Comparison of ENCODE assay signal across 19 cellular contexts in the genomic region with DNA sequence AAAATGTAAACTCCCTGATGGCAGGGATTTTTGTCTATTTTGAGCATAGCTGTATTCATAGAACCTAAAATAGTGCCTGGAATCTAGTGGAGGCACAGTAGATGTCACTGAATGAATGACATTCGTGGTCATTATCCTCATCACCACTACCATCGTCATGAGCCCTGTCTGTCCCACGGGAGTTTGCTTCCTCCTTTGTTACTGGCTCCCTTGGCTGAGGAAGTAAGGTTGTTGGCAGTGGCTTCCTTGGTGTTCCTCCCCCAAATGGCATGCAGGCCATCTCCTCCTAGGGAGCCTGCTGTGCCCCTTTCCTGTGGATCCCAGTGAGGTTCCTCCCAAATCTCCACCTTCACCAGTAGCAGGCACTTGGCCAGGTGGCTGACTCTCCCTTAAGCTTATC.
DNase-seq lines count a peak whose midpoint lies in the region; ATAC-seq and TF ChIP-seq lines count a peak whose summit lies in the region.
"Had no signal": no experiment of that assay in that cellular context is flagged by ENCODE, and none has a peak within 500 bp of the region (broad histone marks: within the 10 kb centered on the region; RNA-seq: fewer than 3 reads in every experiment).

No MANE protein-coding gene starts in this region.

- CTCF ChIA-PET in activated CD4-positive, alpha-beta T cell treated with anti-CD3 and anti-CD28 coated beads for 36 hours (lab: Charles Lee): interaction anchor here (1.8 kb wide), 1 partner anchor 85 kb away, joined by 6 read pairs; no protein-coding TSS in a partner anchor

- no peak overlapping the region for H3K4me3 ChIP-seq in neuronal stem cell (ENCODE audit: low read length in 2 of 2)
- H3K4me3 ChIP-seq: GM12878 had no signal

- peak overlapping the region; percentile 21 for H2BK120ac ChIP-seq in neuronal stem cell (ENCODE audit: low read depth, low read length)

- H4K8ac ChIP-seq in neuronal stem cell (ENCODE audit: low read depth, low read length): no peak overlapping the region

- peak overlapping the region; percentile 87 for H2BK12ac ChIP-seq in neuronal stem cell (ENCODE audit: low read length)

- no peak overlapping the region for H2BK5ac ChIP-seq in neuronal stem cell (ENCODE audit: low read length)

- no peaks in the 10 kb centered on the region for H3K27me3 ChIP-seq in neuronal stem cell (ENCODE audit: control insufficient read depth in 3 of 3, insufficient read depth in 3 of 3, low read depth in 1 of 3, low read length in 3 of 3)

- no peak overlapping the region for H4K91ac ChIP-seq in neuronal stem cell (ENCODE audit: low read depth, low read length, poor library complexity)

- H3K27ac Mint-ChIP-seq in brain: peak overlapping the region in 4 of 5 experiments; percentile 64 to 98 (median 92)
- no peak overlapping the region for H3K27ac Mint-ChIP-seq in activated CD4-positive, alpha-beta T cell treated with anti-CD3 and anti-CD28 coated beads for 36 hours
- H3K27ac Mint-ChIP-seq: CD14-positive monocyte had no signal

- DNase-seq in CMK (ENCODE audit: low read depth) (peak; percentile 15), NCI-H69 (lab: John Stamatoyannopoulos, UW) (peak; percentile 50), neuronal stem cell (ENCODE audit: low spot score) (no peak), putamen (ENCODE audit: low spot score) (no peak)
- DNase-seq in activated naive CD4-positive, alpha-beta T cell treated with Interleukin-2 at 50 U/mL for 16 hours: no peak
- DNase-seq in activated CD4-positive, alpha-beta T cell treated with anti-CD3 and anti-CD28 coated beads for 36 hours: no peak
- DNase-seq: ACHN, Caco-2, GOT3, NCI-H1417, NCI-H187 treated with DMSO at 0.1 percent for 48 hours, NCI-H2227 treated with DMSO at 0.1 percent for 48 hours, NCI-H524, PC-3, RPMI8226, SIG-M5 had no signal

- H3K27ac ChIP-seq in neuronal stem cell (replicated peaks; ENCODE audit: low read length): no peak overlapping the region

- H3K36me3 Mint-ChIP-seq in brain: peaks cover 4% of the 10 kb centered on the region
- no peaks in the 10 kb centered on the region for H3K36me3 Mint-ChIP-seq in activated CD4-positive, alpha-beta T cell treated with anti-CD3 and anti-CD28 coated beads for 36 hours (ENCODE audit: low read depth)
- H3K36me3 Mint-ChIP-seq: CD14-positive monocyte had no signal

- no peaks in the 10 kb centered on the region for H3K79me1 ChIP-seq in neuronal stem cell (ENCODE audit: low read depth, low read length)

- H3K14ac ChIP-seq in neuronal stem cell (ENCODE audit: low read length): no peak overlapping the region

- H3K4ac ChIP-seq in neuronal stem cell (ENCODE audit: low read length): no peak overlapping the region

- H3K36me3 ChIP-seq in neuronal stem cell (replicated peaks in 1 of 2; ENCODE audit: control insufficient read depth in 2 of 2, insufficient read depth in 2 of 2, low read length in 2 of 2): no peaks in the 10 kb centered on the region

- no peaks in the 10 kb centered on the region for H3K9me3 ChIP-seq in neuronal stem cell (replicated peaks in 1 of 2; ENCODE audit: control insufficient read depth in 2 of 2, insufficient read depth in 1 of 2, low read depth in 1 of 2, low read length in 2 of 2)
- H3K9me3 ChIP-seq: Caco-2 had no signal

- WGBS in neuronal stem cell (ENCODE audit: extremely low coverage in 2 of 2, insufficient read length in 2 of 2, insufficient replicate concordance in 1 of 2), 2 donors: no CpG with 5 or more reads among the region's 3 CpGs

- H3K4me2 ChIP-seq in neuronal stem cell (ENCODE audit: insufficient read depth, low read length, poor library complexity, severe bottlenecking): no peak overlapping the region

- H3K4me3 Mint-ChIP-seq in brain: peak overlapping the region in 1 of 5 experiments; percentile 35
- no peak overlapping the region for H3K4me3 Mint-ChIP-seq in activated CD4-positive, alpha-beta T cell treated with anti-CD3 and anti-CD28 coated beads for 36 hours
- H3K4me3 Mint-ChIP-seq: CD14-positive monocyte had no signal

- H3K9me3 Mint-ChIP-seq in brain: peaks cover 0 to 3% (median 0%) of the 10 kb centered on the region in 5 experiments
- H3K9me3 Mint-ChIP-seq in activated CD4-positive, alpha-beta T cell treated with anti-CD3 and anti-CD28 coated beads for 36 hours (ENCODE audit: low read depth): no peaks in the 10 kb centered on the region

- H3K9ac ChIP-seq in neuronal stem cell (ENCODE audit: low read depth, low read length, poor library complexity): no peak overlapping the region

- intact Hi-C loops in activated CD4-positive, alpha-beta T cell treated with anti-CD3 and anti-CD28 coated beads for 36 hours (cut with DNase I, micrococcal nuclease): no loop called here

- TF ChIP-seq CTCF in brain (conservative IDR thresholded peaks at IDR 0.05): no peak

- no peak for ATAC-seq in activated CD4-positive, alpha-beta T cell treated with anti-CD3 and anti-CD28 coated beads for 36 hours
- ATAC-seq: GM12878, PC-3 had no signal

- peaks cover 76% of the 10 kb centered on the region for H3K4me1 Mint-ChIP-seq in brain
- H3K4me1 Mint-ChIP-seq in activated CD4-positive, alpha-beta T cell treated with anti-CD3 and anti-CD28 coated beads for 36 hours: no peaks in the 10 kb centered on the region
- H3K4me1 Mint-ChIP-seq: CD14-positive monocyte had no signal

- POLR2A ChIA-PET in activated CD4-positive, alpha-beta T cell treated with anti-CD3 and anti-CD28 coated beads for 36 hours (lab: Charles Lee): no interaction called here

- peaks cover 8% of the 10 kb centered on the region for H3K27me3 Mint-ChIP-seq in brain
- H3K27me3 Mint-ChIP-seq in activated CD4-positive, alpha-beta T cell treated with anti-CD3 and anti-CD28 coated beads for 36 hours: no peaks in the 10 kb centered on the region

- H2AFZ ChIP-seq in neuronal stem cell (ENCODE audit: low read length): no peak overlapping the region

- H3K18ac ChIP-seq in neuronal stem cell (ENCODE audit: low read length): peak overlapping the region; percentile 31

- no peak overlapping the region for H3K23ac ChIP-seq in neuronal stem cell (ENCODE audit: low read depth, low read length, poor library complexity)

- peak overlapping the region; percentile 65 for H2BK15ac ChIP-seq in neuronal stem cell (ENCODE audit: low read length)

- no peak overlapping the region for H2AK5ac ChIP-seq in neuronal stem cell (ENCODE audit: low read depth, low read length)

- peaks cover 31 to 36% of the 10 kb centered on the region in 2 donors for H3K4me1 ChIP-seq in neuronal stem cell (ENCODE audit: control insufficient read depth in 2 of 2, insufficient read depth in 1 of 2, low read depth in 1 of 2, low read length in 2 of 2)

Comparison
In these comparisons a context has a peak if more than half of its experiments do, and no peak if none do; other contexts are left out.
1. DNase-seq: peak in CMK (single experiment) and NCI-H69 (single experiment); none in neuronal stem cell (single experiment), putamen (single experiment), activated naive CD4-positive, alpha-beta T cell treated with Interleukin-2 at 50 U/mL for 16 hours (single experiment) and activated CD4-positive, alpha-beta T cell treated with anti-CD3 and anti-CD28 coated beads for 36 hours (single experiment).